ENCODE assay signal across 8 cellular contexts in genomic region chr12:7092229-7092985, GRCh38. TPM values are rescaled to one million over a fixed set of nuclear protein-coding genes. Genes with fewer than 3 reads are reported as not detected.
A peak's percentile ranks its signal among the peaks of the same experiment; 100 is the strongest.
DNase-seq lines count a peak whose midpoint lies in the region; ATAC-seq and TF ChIP-seq lines count a peak whose summit lies in the region.

Gene C1R (minus strand): TSS chr12:7092445. CDS start chr12:7092388, 57 bp downstream.

- POLR2A ChIA-PET in activated CD4-positive, alpha-beta memory T cell treated with anti-CD3 and anti-CD28 coated beads, Interleukin-2, amount 10 ng/mL, durations not matched to agents 7 days and 5 days (lab: Charles Lee), result interaction anchor here (0.8 to 3.9 kb wide), 3 partner anchors 16 to 149 kb away, joined by 3 to 20 read pairs (median 3); partner anchors contain the start of genes C12orf57, C1RL and RNU7-1

- 49 to 51% methylated on average over 16 of the region's 16 CpGs for WGBS in ectodermal cell, 2 experiments

- H3K9me3 ChIP-seq in ectodermal cell (ENCODE audit: control insufficient read depth, low read length), result no peaks in the 10 kb centered on the region
- H3K9me3 ChIP-seq in lower lobe of right lung, result no peaks in the 10 kb centered on the region

- H3K4me1 ChIP-seq in ectodermal cell (ENCODE audit: control insufficient read depth, insufficient read depth, low read length) (peaks cover 7% of the 10 kb centered on the region), lower lobe of right lung (peaks cover 7% of the 10 kb centered on the region)

- CTCF ChIA-PET in activated CD4-positive, alpha-beta memory T cell treated with anti-CD3 and anti-CD28 coated beads, Interleukin-2, amount 10 ng/mL, durations not matched to agents 7 days and 5 days (lab: Charles Lee), result interaction anchor here (0.8 to 5.0 kb wide), 7 partner anchors 10 to 155 kb away, joined by 3 to 35 read pairs (median 3); partner anchors contain the start of genes C12orf57, C1RL, LPCAT3 and RNU7-1

- H3K27ac ChIP-seq in 22Rv1, result no peak within 1 kb of the TSS
- no peak within 1 kb of the TSS for H3K27ac ChIP-seq in ectodermal cell (ENCODE audit: insufficient read depth, low read depth, low read length, poor library complexity, severe bottlenecking)
- peak within 1 kb of the TSS; percentile 78 for H3K27ac ChIP-seq in lower lobe of right lung

- H3K4me1 Mint-ChIP-seq in activated CD4-positive, alpha-beta memory T cell treated with anti-CD3 and anti-CD28 coated beads, Interleukin-2, amount 10 ng/mL, durations not matched to agents 7 days and 5 days, result peaks cover 8% of the 10 kb centered on the region

- peak; percentile 12 for DNase-seq in NCI-H2227 treated with DMSO at 0.1 percent for 48 hours (lab: John Stamatoyannopoulos, UW)
- DNase-seq in activated CD4-positive, alpha-beta memory T cell treated with anti-CD3 and anti-CD28 coated beads, Interleukin-2, amount 10 ng/mL, durations not matched to agents 7 days and 5 days, result peak; percentile 75
- peak; percentile 70 for DNase-seq in lower lobe of right lung
- peak; percentile 26 to 58 (median 32) for DNase-seq in stimulated activated CD4-positive, alpha-beta T cell treated with anti-CD3 and anti-CD28 coated beads, TNF-alpha, amount 100 ng/mL, for 1 hour (ENCODE audit: low read depth in 3 of 3, low spot score in 1 of 3)

- no peaks in the 10 kb centered on the region for H3K36me3 ChIP-seq in ectodermal cell (ENCODE audit: control insufficient read depth, insufficient read depth, low read length)
- H3K36me3 ChIP-seq in lower lobe of right lung, result peaks cover 25% of the 10 kb centered on the region

- H3K27ac Mint-ChIP-seq in activated CD4-positive, alpha-beta memory T cell treated with anti-CD3 and anti-CD28 coated beads, Interleukin-2, amount 10 ng/mL, durations not matched to agents 7 days and 5 days, result no peak within 1 kb of the TSS

- H3K4me3 Mint-ChIP-seq in activated CD4-positive, alpha-beta memory T cell treated with anti-CD3 and anti-CD28 coated beads, Interleukin-2, amount 10 ng/mL, durations not matched to agents 7 days and 5 days, result peak within 1 kb of the TSS; percentile 71

- TF ChIP-seq CTCF in 22Rv1 (IDR thresholded peaks at IDR 0.05), result peak; percentile 97
- TF ChIP-seq CTCF in GM12872 (IDR thresholded peaks at IDR 0.05; ENCODE audit: insufficient read depth, low read depth, low read length), result peak; percentile 89
- TF ChIP-seq CTCF in lower lobe of right lung (IDR thresholded peaks at IDR 0.05), result peak; percentile 94

- peaks cover under 1% of the 10 kb centered on the region for H3K36me3 Mint-ChIP-seq in activated CD4-positive, alpha-beta memory T cell treated with anti-CD3 and anti-CD28 coated beads, Interleukin-2, amount 10 ng/mL, durations not matched to agents 7 days and 5 days (ENCODE audit: low read depth)

- no peaks in the 10 kb centered on the region for H3K9me3 Mint-ChIP-seq in activated CD4-positive, alpha-beta memory T cell treated with anti-CD3 and anti-CD28 coated beads, Interleukin-2, amount 10 ng/mL, durations not matched to agents 7 days and 5 days

- H3K27me3 Mint-ChIP-seq in activated CD4-positive, alpha-beta memory T cell treated with anti-CD3 and anti-CD28 coated beads, Interleukin-2, amount 10 ng/mL, durations not matched to agents 7 days and 5 days, result peaks cover 6% of the 10 kb centered on the region

- intact Hi-C loops in lower lobe of right lung (cut with DNase I), result no loop called here

- H3K4me3 ChIP-seq in ectodermal cell (ENCODE audit: insufficient read depth, low read depth, low read length) (peak within 1 kb of the TSS; percentile 13), lower lobe of right lung (peak within 1 kb of the TSS; percentile 65)

- H3K27me3 ChIP-seq in ectodermal cell (ENCODE audit: control insufficient read depth, insufficient read depth, low read length, poor library complexity, severe bottlenecking) (no peaks in the 10 kb centered on the region), lower lobe of right lung (ENCODE audit: low read depth) (no peaks in the 10 kb centered on the region)

- peak; percentile 82 to 86 for ATAC-seq in lower lobe of right lung
- ATAC-seq in HG03469 (IDR thresholded peaks at IDR 0.05; ENCODE audit: unreplicated experiment), result no peak

RNA-seq across cellular contexts. Expression of gene C1R, which starts in this region (rescaled TPM):
- 1 to 10 TPM; 2.7 to 3.8 TPM for total RNA-seq in activated CD4-positive, alpha-beta memory T cell treated with anti-CD3 and anti-CD28 coated beads, Interleukin-2, amount 10 ng/mL, durations not matched to agents 7 days and 5 days
- 6.9 TPM for polyA plus RNA-seq in ectodermal cell (2013, experiment 1 of 4)
- 6.5 TPM for polyA plus RNA-seq in ectodermal cell (2013, experiment 2 of 4)
- 7.0 TPM for polyA plus RNA-seq in ectodermal cell (2013, experiment 3 of 4)
- polyA plus RNA-seq in ectodermal cell (2013, experiment 4 of 4), result 5.8 TPM
- 373 TPM for total RNA-seq in lower lobe of right lung

Comparison
In these comparisons a context has a peak if more than half of its experiments do, and no peak if none do; other contexts are left out.
1. RNA of gene C1R (total RNA-seq): 373 TPM in lower lobe of right lung (single experiment); 2.7 to 3.8 TPM in activated CD4-positive, alpha-beta memory T cell treated with anti-CD3 and anti-CD28 coated beads, Interleukin-2, amount 10 ng/mL, durations not matched to agents 7 days and 5 days; every median in the first group is over 10 times any median in the second.
2. DNase-seq: peak in every context shown above with its lines; median percentile 75 in activated CD4-positive, alpha-beta memory T cell treated with anti-CD3 and anti-CD28 coated beads, Interleukin-2, amount 10 ng/mL, durations not matched to agents 7 days and 5 days; 70 in lower lobe of right lung; 32 in stimulated activated CD4-positive, alpha-beta T cell treated with anti-CD3 and anti-CD28 coated beads, TNF-alpha, amount 100 ng/mL, for 1 hour; 12 in NCI-H2227 treated with DMSO at 0.1 percent for 48 hours.
3. Peak in every context shown above with its lines, with median percentiles within 50 percentile points of each other: CTCF ChIP-seq.